ENCODE assay signal across 1 cellular context in genomic region chr6:26198626-26199056, GRCh38.
TF ChIP-seq lines count a peak whose summit lies in the region.

No MANE protein-coding gene starts in this region.

TF ChIP-seq in K562, 482 proteins besides CTCF, POLR2A, EP300 and RAD21 (continued from another document):
- TF ChIP-seq, protein P1, sequence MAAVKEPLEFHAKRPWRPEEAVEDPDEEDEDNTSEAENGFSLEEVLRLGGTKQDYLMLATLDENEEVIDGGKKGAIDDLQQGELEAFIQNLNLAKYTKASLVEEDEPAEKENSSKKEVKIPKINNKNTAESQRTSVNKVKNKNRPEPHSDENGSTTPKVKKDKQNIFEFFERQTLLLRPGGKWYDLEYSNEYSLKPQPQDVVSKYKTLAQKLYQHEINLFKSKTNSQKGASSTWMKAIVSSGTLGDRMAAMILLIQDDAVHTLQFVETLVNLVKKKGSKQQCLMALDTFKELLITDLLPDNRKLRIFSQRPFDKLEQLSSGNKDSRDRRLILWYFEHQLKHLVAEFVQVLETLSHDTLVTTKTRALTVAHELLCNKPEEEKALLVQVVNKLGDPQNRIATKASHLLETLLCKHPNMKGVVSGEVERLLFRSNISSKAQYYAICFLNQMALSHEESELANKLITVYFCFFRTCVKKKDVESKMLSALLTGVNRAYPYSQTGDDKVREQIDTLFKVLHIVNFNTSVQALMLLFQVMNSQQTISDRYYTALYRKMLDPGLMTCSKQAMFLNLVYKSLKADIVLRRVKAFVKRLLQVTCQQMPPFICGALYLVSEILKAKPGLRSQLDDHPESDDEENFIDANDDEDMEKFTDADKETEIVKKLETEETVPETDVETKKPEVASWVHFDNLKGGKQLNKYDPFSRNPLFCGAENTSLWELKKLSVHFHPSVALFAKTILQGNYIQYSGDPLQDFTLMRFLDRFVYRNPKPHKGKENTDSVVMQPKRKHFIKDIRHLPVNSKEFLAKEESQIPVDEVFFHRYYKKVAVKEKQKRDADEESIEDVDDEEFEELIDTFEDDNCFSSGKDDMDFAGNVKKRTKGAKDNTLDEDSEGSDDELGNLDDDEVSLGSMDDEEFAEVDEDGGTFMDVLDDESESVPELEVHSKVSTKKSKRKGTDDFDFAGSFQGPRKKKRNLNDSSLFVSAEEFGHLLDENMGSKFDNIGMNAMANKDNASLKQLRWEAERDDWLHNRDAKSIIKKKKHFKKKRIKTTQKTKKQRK (IDR thresholded peaks at IDR 0.05; ENCODE audit: borderline replicate concordance, low read depth, low read length), result no peak
- no peak for TF ChIP-seq TCFL5 (CRISPR knock-in tag; conservative IDR thresholded peaks at IDR 0.05)
- no peak for TF ChIP-seq ZFP36 (IDR thresholded peaks at IDR 0.05; ENCODE audit: low read depth, low read length, partially characterized antibody)
- TF ChIP-seq U2AF1 (optimal IDR thresholded peaks at IDR 0.05; ENCODE audit: low read depth, low read length), result no peak
- no peak for TF ChIP-seq ZNF76 (CRISPR knock-in tag; IDR thresholded peaks at IDR 0.05; ENCODE audit: borderline replicate concordance)
- TF ChIP-seq RBBP5 (IDR thresholded peaks at IDR 0.05; ENCODE audit: borderline replicate concordance, insufficient read depth, low read length, poor library complexity, severe bottlenecking), result no peak
- no peak for TF ChIP-seq SIRT6 (IDR thresholded peaks at IDR 0.05; ENCODE audit: low read depth, low read length)
- no peak for TF ChIP-seq ELF2 (CRISPR knock-in tag; IDR thresholded peaks at IDR 0.05)
- no peak for TF ChIP-seq ATF4 (CRISPR knock-in tag; IDR thresholded peaks at IDR 0.05)
- 0 out of 4 replicates have a peak, but pooled peaks of 1 of the 2 experiments have one; percentile 7 for TF ChIP-seq MAZ (CRISPR knock-in tag; conservative IDR thresholded peaks at IDR 0.05 in 1 of 2, IDR thresholded peaks at IDR 0.05 in 1 of 2)
- TF ChIP-seq ZNF239 (CRISPR knock-in tag; IDR thresholded peaks at IDR 0.05), result no peak
- TF ChIP-seq, protein P2, sequence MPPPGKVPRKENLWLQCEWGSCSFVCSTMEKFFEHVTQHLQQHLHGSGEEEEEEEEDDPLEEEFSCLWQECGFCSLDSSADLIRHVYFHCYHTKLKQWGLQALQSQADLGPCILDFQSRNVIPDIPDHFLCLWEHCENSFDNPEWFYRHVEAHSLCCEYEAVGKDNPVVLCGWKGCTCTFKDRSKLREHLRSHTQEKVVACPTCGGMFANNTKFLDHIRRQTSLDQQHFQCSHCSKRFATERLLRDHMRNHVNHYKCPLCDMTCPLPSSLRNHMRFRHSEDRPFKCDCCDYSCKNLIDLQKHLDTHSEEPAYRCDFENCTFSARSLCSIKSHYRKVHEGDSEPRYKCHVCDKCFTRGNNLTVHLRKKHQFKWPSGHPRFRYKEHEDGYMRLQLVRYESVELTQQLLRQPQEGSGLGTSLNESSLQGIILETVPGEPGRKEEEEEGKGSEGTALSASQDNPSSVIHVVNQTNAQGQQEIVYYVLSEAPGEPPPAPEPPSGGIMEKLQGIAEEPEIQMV (tag; conservative IDR thresholded peaks at IDR 0.05; ENCODE audit: low read depth), result no peak
- no peak for TF ChIP-seq HDAC1 (IDR thresholded peaks at IDR 0.05)
- no peak for TF ChIP-seq ZNF217 (CRISPR knock-in tag; IDR thresholded peaks at IDR 0.05)
- no peak for TF ChIP-seq ZNF24 (IDR thresholded peaks at IDR 0.05)
- TF ChIP-seq ZNF507 (tag; conservative IDR thresholded peaks at IDR 0.05), result no peak; the same call in 1 of the 2 replicates
- no peak for TF ChIP-seq MTA2 (IDR thresholded peaks at IDR 0.05; ENCODE audit: low read depth)
- TF ChIP-seq CTCFL (IDR thresholded peaks at IDR 0.05; ENCODE audit: borderline replicate concordance, insufficient read depth, low read depth, low read length, poor library complexity, severe bottlenecking), result no peak
- TF ChIP-seq CAMTA2 (CRISPR knock-in tag; conservative IDR thresholded peaks at IDR 0.05), result no peak
- TF ChIP-seq FOXK1 (CRISPR knock-in tag; IDR thresholded peaks at IDR 0.05; ENCODE audit: borderline replicate concordance), result peak; percentile 87
- 0 out of 2 replicates have a peak, but pooled peaks have one; percentile 27 for TF ChIP-seq GABPB1 (CRISPR knock-in tag; IDR thresholded peaks at IDR 0.05)
- no peak for TF ChIP-seq ZC3H11A (IDR thresholded peaks at IDR 0.05; ENCODE audit: low read depth, low read length)
- TF ChIP-seq ATF3 (IDR thresholded peaks at IDR 0.05), result no peak
- no peak for TF ChIP-seq ATF3 (CRISPR knock-in tag; conservative IDR thresholded peaks at IDR 0.05)
- TF ChIP-seq RNF2 (IDR thresholded peaks at IDR 0.05), result no peak; the same call in 1 of the 2 replicates
- no peak for TF ChIP-seq EZH2 (IDR thresholded peaks at IDR 0.05; ENCODE audit: borderline replicate concordance, low read depth, low read length)
- no peak for TF ChIP-seq ZBTB17 (CRISPR knock-in tag; IDR thresholded peaks at IDR 0.05)
- no peak for TF ChIP-seq ZNF717 (CRISPR knock-in tag; IDR thresholded peaks at IDR 0.05)
- no peak for TF ChIP-seq YY1 (IDR thresholded peaks at IDR 0.05; ENCODE audit: borderline replicate concordance in 1 of 3, control insufficient read depth in 1 of 3, extremely low read depth in 1 of 3, insufficient read depth in 3 of 3, insufficient read length in 1 of 3, insufficient replicate concordance in 2 of 3, low read depth in 1 of 3, low read length in 2 of 3)
- peak; percentile 31; the same call in 1 of the 2 replicates for TF ChIP-seq SMARCC2 (IDR thresholded peaks at IDR 0.05; ENCODE audit: low read depth)
- no peak for TF ChIP-seq NEUROD1 (IDR thresholded peaks at IDR 0.05; ENCODE audit: borderline replicate concordance, low read depth, low read length, partially characterized antibody)
